In the genomic region with DNA sequence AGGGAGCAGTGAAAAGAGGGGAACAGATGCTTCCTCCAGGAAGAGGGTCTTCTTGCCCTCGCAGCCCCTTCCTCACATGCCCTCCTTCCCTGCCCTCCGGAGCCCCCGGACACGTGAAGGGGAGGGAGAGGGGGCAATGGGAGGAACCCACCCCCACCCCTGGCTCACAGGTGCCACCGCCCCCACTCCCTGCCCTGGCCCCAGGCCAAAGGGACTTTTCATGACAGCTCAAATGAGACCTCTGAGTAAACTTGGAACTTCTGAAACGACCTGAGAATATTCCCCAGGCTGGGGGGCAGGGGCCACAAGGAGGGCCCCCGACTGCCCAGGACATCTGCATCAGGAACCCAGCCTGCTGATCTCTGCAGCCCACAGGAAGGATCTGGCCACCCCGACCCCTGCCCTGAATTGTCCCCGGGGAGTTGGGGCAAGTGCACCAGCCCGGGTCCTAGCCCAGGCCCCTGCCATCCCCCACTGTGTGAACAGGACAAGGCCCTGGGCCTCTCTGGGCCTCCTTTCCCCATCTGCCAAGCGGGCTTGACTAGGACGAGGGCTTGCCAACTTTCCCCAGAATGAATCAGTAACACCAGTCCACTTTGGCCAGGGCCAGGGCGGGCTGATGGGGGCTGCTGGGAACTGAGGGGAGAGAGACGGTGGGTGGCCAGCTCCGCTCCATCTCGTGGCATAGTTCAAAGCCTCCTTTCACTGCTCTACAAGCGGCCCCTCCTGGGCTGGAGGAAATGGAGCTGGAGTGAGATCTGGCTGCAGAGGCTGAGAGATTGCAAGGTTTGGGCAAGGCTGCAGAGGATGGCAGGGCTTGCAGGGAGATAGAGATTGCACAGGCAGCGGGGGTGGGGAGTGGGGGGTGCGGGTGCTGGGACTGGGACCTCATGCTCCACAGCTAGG, we compare ENCODE assay signal across 11 cellular contexts. TPM values are rescaled to one million over a fixed set of nuclear protein-coding genes. Genes with fewer than 3 reads are reported as not detected.
A peak's percentile ranks its signal among the peaks of the same experiment; 100 is the strongest.
DNase-seq lines count a peak whose midpoint lies in the region; ATAC-seq and TF ChIP-seq lines count a peak whose summit lies in the region.
"Had no signal": no experiment of that assay in that cellular context is flagged by ENCODE, and none has a peak within 500 bp of the region (broad histone marks: within the 10 kb centered on the region; RNA-seq: fewer than 3 reads in every experiment).

No MANE protein-coding gene starts in this region.

- no peaks in the 10 kb centered on the region for H3K27me3 ChIP-seq in naive thymus-derived CD4-positive, alpha-beta T cell (ENCODE audit: control insufficient read depth in 2 of 2, insufficient read depth in 2 of 2, low read length in 2 of 2)
- H3K27me3 ChIP-seq in upper lobe of left lung = no peaks in the 10 kb centered on the region

- intact Hi-C loops in naive thymus-derived CD4-positive, alpha-beta T cell (cut with micrococcal nuclease) = loop anchor here (1.0 to 2.0 kb wide), 3 partner anchors 21 to 51 kb away; no protein-coding TSS in a partner anchor

- peak overlapping the region; percentile 91 for H3K27ac ChIP-seq in naive thymus-derived CD4-positive, alpha-beta T cell (ENCODE audit: low read depth, low read length)
- peak overlapping the region; percentile 1 to 69 (median 50) for H3K27ac ChIP-seq in upper lobe of left lung
- H3K27ac ChIP-seq: foreskin keratinocyte had no signal

- 52 to 67% methylated on average over 16 to 19 of the region's 19 CpGs for WGBS in upper lobe of left lung, 2 donors

- H3K27ac Mint-ChIP-seq in naive thymus-derived CD4-positive, alpha-beta T cell = peak overlapping the region; percentile 88 to 99 (median 97)

- H3K4me1 Mint-ChIP-seq in naive thymus-derived CD4-positive, alpha-beta T cell = peaks cover 44 to 94% (median 89%) of the 10 kb centered on the region in 7 donors

- POLR2A ChIA-PET in naive thymus-derived CD4-positive, alpha-beta T cell (lab: Charles Lee) = interaction anchor here (0.6 to 8.6 kb wide), 20 partner anchors 9 to 175 kb away, joined by 3 to 63 read pairs (median 6); no protein-coding TSS in a partner anchor

- peaks cover 0 to 6% (median 0%) of the 10 kb centered on the region in 3 experiments for H3K36me3 ChIP-seq in naive thymus-derived CD4-positive, alpha-beta T cell (ENCODE audit: control insufficient read depth in 2 of 3, insufficient read depth in 3 of 3, low read length in 3 of 3)
- H3K36me3 ChIP-seq in upper lobe of left lung = no peaks in the 10 kb centered on the region

- peak overlapping the region; percentile 76 to 99 (median 96) for H3K4me3 Mint-ChIP-seq in naive thymus-derived CD4-positive, alpha-beta T cell

- no peaks in the 10 kb centered on the region for H3K9me3 ChIP-seq in naive thymus-derived CD4-positive, alpha-beta T cell (ENCODE audit: control insufficient read depth in 2 of 3, low read length in 3 of 3)
- no peaks in the 10 kb centered on the region for H3K9me3 ChIP-seq in upper lobe of left lung

- no peak for TF ChIP-seq EP300 in upper lobe of left lung (IDR thresholded peaks at IDR 0.05)

- no peak for ATAC-seq in naive thymus-derived CD4-positive, alpha-beta T cell
- ATAC-seq in upper lobe of left lung (ENCODE audit: low FRiP score in 2 of 2) = no peak
- ATAC-seq: foreskin keratinocyte had no signal

- peaks cover 63% of the 10 kb centered on the region in 2 donors for H3K4me1 ChIP-seq in naive thymus-derived CD4-positive, alpha-beta T cell (ENCODE audit: control insufficient read depth in 2 of 2, insufficient read depth in 2 of 2, low read length in 2 of 2)
- peaks cover 20 to 76% (median 53%) of the 10 kb centered on the region in 4 donors for H3K4me1 ChIP-seq in upper lobe of left lung

- peak overlapping the region; percentile 45 for H3K4me3 ChIP-seq in naive thymus-derived CD4-positive, alpha-beta T cell (ENCODE audit: low read length)
- no peak overlapping the region for H3K4me3 ChIP-seq in upper lobe of left lung

- no peak for TF ChIP-seq CTCF in upper lobe of left lung (IDR thresholded peaks at IDR 0.05)

- peaks cover 0 to 3% (median 0%) of the 10 kb centered on the region in 11 donors for H3K9me3 Mint-ChIP-seq in naive thymus-derived CD4-positive, alpha-beta T cell

- H3K36me3 Mint-ChIP-seq in naive thymus-derived CD4-positive, alpha-beta T cell = peaks cover 5 to 40% (median 18%) of the 10 kb centered on the region in 5 donors

- no peaks in the 10 kb centered on the region for H3K27me3 Mint-ChIP-seq in naive thymus-derived CD4-positive, alpha-beta T cell

- CTCF ChIA-PET in naive thymus-derived CD4-positive, alpha-beta T cell (lab: Charles Lee) = interaction anchor here (0.6 to 1.7 kb wide), 7 partner anchors 21 to 188 kb away, joined by 3 to 6 read pairs (median 3); no protein-coding TSS in a partner anchor

- DNase-seq in activated gamma-delta T cell treated with Interleukin-2 at 50 U/mL for 16 hours (peak; percentile 17), activated gamma-delta T cell (lab: John Stamatoyannopoulos, UW) (no peak), activated T-cell treated with anti-CD3 and anti-CD28 coated beads for 48 hours (ENCODE audit: low read depth) (peak; percentile 78), upper lobe of left lung (peak in 1 of 2 donors; percentile 52), kidney tubule cell (ENCODE audit: low spot score) (no peak), NCI-H2196 (lab: John Stamatoyannopoulos, UW; ENCODE audit: unreplicated experiment) (no peak)
- DNase-seq in naive thymus-derived CD4-positive, alpha-beta T cell = peak in 4 of 9 donors; percentile 31 to 79 (median 52)
- DNase-seq in NK-92 treated with Interleukin-12 subunit alpha and Interleukin-12 subunit beta, amount 100 ng/mL, for 24 hours (lab: John Stamatoyannopoulos, UW) = no peak
- DNase-seq: ACHN, foreskin keratinocyte, NCI-H345 had no signal

- no peak for TF ChIP-seq POLR2A in upper lobe of left lung (IDR thresholded peaks at IDR 0.05)

RNA-seq across cellular contexts. Expression of gene IL21R, which starts 3.8 kb away (rescaled TPM):
- 10 to 100 TPM; 24.6 to 40.9 (median 31.4) TPM for total RNA-seq in naive thymus-derived CD4-positive, alpha-beta T cell
- 10 to 100 TPM; 37.1 to 52.1 TPM for polyA plus RNA-seq in naive thymus-derived CD4-positive, alpha-beta T cell
- 10 to 100 TPM in 1 of 6 donors, 1 to 10 TPM in 5; 2.0 to 10.1 (median 3.6) TPM for total RNA-seq in upper lobe of left lung

Comparison
In these comparisons a context has a peak if more than half of its experiments do, and no peak if none do; other contexts are left out.
1. DNase-seq: peak in activated gamma-delta T cell treated with Interleukin-2 at 50 U/mL for 16 hours (single experiment) and activated T-cell treated with anti-CD3 and anti-CD28 coated beads for 48 hours (single experiment); none in activated gamma-delta T cell (single experiment), kidney tubule cell (single experiment), NK-92 treated with Interleukin-12 subunit alpha and Interleukin-12 subunit beta, amount 100 ng/mL, for 24 hours (single experiment) and NCI-H2196 (single experiment).